In genomic region chr2:217430916-217431576, GRCh38 we compare ENCODE assay signal across 17 cellular contexts.
DNase-seq lines count a peak whose midpoint lies in the region; ATAC-seq lines count a peak whose summit lies in the region.
"Had no signal": no experiment of that assay in that cellular context is flagged by ENCODE, and none has a peak within 500 bp of the region (broad histone marks: within the 10 kb centered on the region; RNA-seq: fewer than 3 reads in every experiment).

No MANE protein-coding gene starts in this region.

- H3K36me3 ChIP-seq in GM23248 (ENCODE audit: low read depth) = no peaks in the 10 kb centered on the region
- H3K36me3 ChIP-seq: colonic mucosa had no signal

- no peaks in the 10 kb centered on the region for H3K9me3 ChIP-seq in GM23248 (ENCODE audit: low read depth)
- H3K9me3 ChIP-seq: colonic mucosa had no signal

- 33 to 45% methylated on average over 3 of the region's 3 CpGs for WGBS in GM23248 (ENCODE audit: low coverage in 1 of 2, low lambda C conversion rate in 2 of 2, missing lambda C conversion rate in 2 of 2), 2 experiments

- DNase-seq in GM23248 (peak; percentile 59), amniotic epithelial cell (ENCODE audit: low read depth) (peak; percentile 92), left cardiac atrium (no peak), sciatic nerve (ENCODE audit: low spot score) (no peak), CD1c-positive myeloid dendritic cell (ENCODE audit: extremely low spot score) (no peak), amniotic stem cell (lab: John Stamatoyannopoulos, UW) (no peak)
- DNase-seq: activated CD8-positive, alpha-beta memory T cell treated with anti-CD3 and anti-CD28 coated beads, Interleukin-2, amount 10 ng/mL, durations not matched to agents 7 days and 5 days; CD4-positive, CD25-positive, alpha-beta regulatory T cell; colonic mucosa; KBM-7; NCI-H2081; stimulated activated CD4-positive, alpha-beta T cell treated with anti-CD3 and anti-CD28 coated beads, Interleukin-4, amount 100 ng/mL, for 24 hours had no signal

- peaks cover 42% of the 10 kb centered on the region for H3K4me1 ChIP-seq in GM23248 (ENCODE audit: insufficient read depth)
- H3K4me1 ChIP-seq: colonic mucosa had no signal

- peak overlapping the region; percentile 49 for H3K27ac ChIP-seq in GM23248
- H3K27ac ChIP-seq: colonic mucosa, VCaP had no signal

- ATAC-seq in left cardiac atrium (peak; percentile 14 to 42), sciatic nerve (peak; percentile 41), HG03432 (IDR thresholded peaks at IDR 0.05; ENCODE audit: unreplicated experiment) (no peak), GM21619 (IDR thresholded peaks at IDR 0.05; ENCODE audit: unreplicated experiment) (no peak)
- ATAC-seq: activated CD8-positive, alpha-beta memory T cell treated with anti-CD3 and anti-CD28 coated beads, Interleukin-2, amount 10 ng/mL, durations not matched to agents 7 days and 5 days; GM23338; stimulated activated effector memory CD8-positive, alpha-beta T cell treated with anti-CD3 and anti-CD28 coated beads, Interleukin-12 subunit alpha, Interleukin-12 subunit beta, amount 100 ng/mL, for 72 hours had no signal

- H3K9me2 ChIP-seq in GM23248 (ENCODE audit: insufficient read depth) = no peaks in the 10 kb centered on the region

- no peaks in the 10 kb centered on the region for H3K79me2 ChIP-seq in GM23248 (ENCODE audit: insufficient read depth)

- no peak overlapping the region for H3K4me3 ChIP-seq in GM23248
- H3K4me3 ChIP-seq: colonic mucosa, GM23338 had no signal

- peak overlapping the region; percentile 6 for H3K4me2 ChIP-seq in GM23248 (ENCODE audit: unreplicated experiment)
- H3K4me2 ChIP-seq: GM23338 had no signal

- intact Hi-C loops in left cardiac atrium (cut with DNase I) (no loop called here), sciatic nerve (cut with DNase I) (no loop called here)

- no peaks in the 10 kb centered on the region for H4K20me1 ChIP-seq in GM23248 (ENCODE audit: insufficient read depth)

- H3K9ac ChIP-seq in GM23248 = no peak overlapping the region

- no peaks in the 10 kb centered on the region for H3K27me3 ChIP-seq in GM23248 (replicated peaks; ENCODE audit: insufficient read depth)
- H3K27me3 ChIP-seq: colonic mucosa had no signal

- peaks cover 6% of the 10 kb centered on the region; the same call in 1 of the 2 replicates for H3F3A ChIP-seq in GM23248 (ENCODE audit: insufficient read depth)

- in situ Hi-C loops in GM23248 (cut with MboI) = no loop called here

- peak overlapping the region; percentile 47; the same call in 1 of the 2 replicates for H2AFZ ChIP-seq in GM23248

Comparison
In these comparisons a context has a peak if more than half of its experiments do, and no peak if none do; other contexts are left out.
1. DNase-seq: peak in GM23248 (single experiment) and amniotic epithelial cell (single experiment); none in left cardiac atrium (single experiment), sciatic nerve (single experiment), CD1c-positive myeloid dendritic cell (single experiment) and amniotic stem cell (single experiment).
2. ATAC-seq: peak in left cardiac atrium (2 of 2) and sciatic nerve (single experiment); none in HG03432 (single experiment) and GM21619 (single experiment).